In the genomic region with DNA sequence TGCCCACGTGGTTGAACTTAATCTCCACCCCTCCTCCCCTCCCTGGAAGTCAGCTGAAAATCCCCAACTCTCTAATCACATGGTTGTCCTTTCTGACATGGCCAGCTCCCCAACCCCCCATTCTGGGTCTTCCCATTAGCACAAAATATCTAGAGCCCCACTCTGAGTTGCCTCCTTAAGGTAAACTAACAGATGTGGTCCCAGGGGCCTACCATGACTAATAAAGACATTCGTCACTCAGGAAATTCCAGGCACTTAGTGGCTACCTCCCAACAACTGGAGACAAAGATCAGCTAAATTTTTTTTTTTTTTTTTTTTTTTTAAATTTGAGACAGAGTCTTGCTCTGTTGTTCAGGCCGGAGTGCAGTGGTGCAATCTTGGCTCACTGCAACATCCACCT, we compare ENCODE assay signal across 1 cellular context.
TF ChIP-seq lines count a peak whose summit lies in the region.

No MANE protein-coding gene starts in this region.

TF ChIP-seq in IMR-90, 13 proteins besides CTCF, POLR2A, EP300 and RAD21 (continued from another document):
- TF ChIP-seq CHD1 (IDR thresholded peaks at IDR 0.05; ENCODE audit: low read depth, low read length) (no peak), MXI1 (IDR thresholded peaks at IDR 0.05; ENCODE audit: borderline replicate concordance, low read depth, low read length) (no peak), FOS (IDR thresholded peaks at IDR 0.05; ENCODE audit: low read depth, low read length) (no peak), RFX5 (IDR thresholded peaks at IDR 0.05; ENCODE audit: low read depth, low read length) (no peak), SMC3 (IDR thresholded peaks at IDR 0.05; ENCODE audit: low read depth, low read length) (no peak)
- TF ChIP-seq, protein P1, sequence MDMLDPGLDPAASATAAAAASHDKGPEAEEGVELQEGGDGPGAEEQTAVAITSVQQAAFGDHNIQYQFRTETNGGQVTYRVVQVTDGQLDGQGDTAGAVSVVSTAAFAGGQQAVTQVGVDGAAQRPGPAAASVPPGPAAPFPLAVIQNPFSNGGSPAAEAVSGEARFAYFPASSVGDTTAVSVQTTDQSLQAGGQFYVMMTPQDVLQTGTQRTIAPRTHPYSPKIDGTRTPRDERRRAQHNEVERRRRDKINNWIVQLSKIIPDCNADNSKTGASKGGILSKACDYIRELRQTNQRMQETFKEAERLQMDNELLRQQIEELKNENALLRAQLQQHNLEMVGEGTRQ (IDR thresholded peaks at IDR 0.05; ENCODE audit: low read depth, low read length), result no peak
